In the genomic region with DNA sequence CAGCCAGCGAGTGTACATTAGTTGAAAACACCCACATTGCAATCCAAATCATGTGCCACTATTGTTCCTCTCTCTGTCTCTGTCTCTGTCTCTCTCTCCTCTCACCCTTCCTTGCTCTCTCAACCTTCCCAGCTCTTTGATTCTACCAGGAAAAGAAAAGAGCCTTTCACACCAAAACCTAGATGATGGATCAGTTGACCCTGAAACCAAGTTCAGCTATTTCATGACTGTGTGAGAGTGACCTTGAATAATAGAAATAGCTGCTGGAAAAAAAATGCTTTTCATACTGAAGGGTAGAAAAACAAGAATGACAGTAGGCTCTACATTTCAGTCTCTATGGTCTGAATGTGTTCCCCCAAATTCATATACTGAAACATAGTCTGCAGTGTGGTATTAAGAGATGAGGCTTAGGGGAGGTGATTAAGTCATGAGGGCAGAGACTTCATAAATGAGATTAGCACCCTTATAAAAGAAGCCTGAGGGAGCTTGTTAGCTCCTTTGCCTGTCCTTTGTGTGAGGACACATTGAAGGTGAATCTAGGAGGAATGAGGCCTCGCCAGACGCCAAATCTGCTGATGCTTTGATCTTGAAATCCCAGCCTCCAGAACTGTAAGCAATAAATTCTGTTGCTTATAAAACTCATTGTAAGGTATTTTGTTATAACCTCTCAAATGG, we compare ENCODE assay signal across 1 cellular context.
TF ChIP-seq lines count a peak whose summit lies in the region.

No MANE protein-coding gene starts in this region.

TF ChIP-seq in HepG2, 621 proteins besides CTCF, POLR2A, EP300 and RAD21 (continued from another document and continues in another):
- TF ChIP-seq, protein P1, sequence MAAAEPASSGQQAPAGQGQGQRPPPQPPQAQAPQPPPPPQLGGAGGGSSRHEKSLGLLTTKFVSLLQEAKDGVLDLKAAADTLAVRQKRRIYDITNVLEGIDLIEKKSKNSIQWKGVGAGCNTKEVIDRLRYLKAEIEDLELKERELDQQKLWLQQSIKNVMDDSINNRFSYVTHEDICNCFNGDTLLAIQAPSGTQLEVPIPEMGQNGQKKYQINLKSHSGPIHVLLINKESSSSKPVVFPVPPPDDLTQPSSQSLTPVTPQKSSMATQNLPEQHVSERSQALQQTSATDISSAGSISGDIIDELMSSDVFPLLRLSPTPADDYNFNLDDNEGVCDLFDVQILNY (CRISPR knock-in tag; conservative IDR thresholded peaks at IDR 0.05), result no peak
- TF ChIP-seq THYN1 (CRISPR knock-in tag; IDR thresholded peaks at IDR 0.05; ENCODE audit: borderline replicate concordance, low read depth), result no peak
- TF ChIP-seq, protein P2, sequence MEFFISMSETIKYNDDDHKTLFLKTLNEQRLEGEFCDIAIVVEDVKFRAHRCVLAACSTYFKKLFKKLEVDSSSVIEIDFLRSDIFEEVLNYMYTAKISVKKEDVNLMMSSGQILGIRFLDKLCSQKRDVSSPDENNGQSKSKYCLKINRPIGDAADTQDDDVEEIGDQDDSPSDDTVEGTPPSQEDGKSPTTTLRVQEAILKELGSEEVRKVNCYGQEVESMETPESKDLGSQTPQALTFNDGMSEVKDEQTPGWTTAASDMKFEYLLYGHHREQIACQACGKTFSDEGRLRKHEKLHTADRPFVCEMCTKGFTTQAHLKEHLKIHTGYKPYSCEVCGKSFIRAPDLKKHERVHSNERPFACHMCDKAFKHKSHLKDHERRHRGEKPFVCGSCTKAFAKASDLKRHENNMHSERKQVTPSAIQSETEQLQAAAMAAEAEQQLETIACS (CRISPR knock-in tag; IDR thresholded peaks at IDR 0.05), result no peak
- TF ChIP-seq, protein P3, sequence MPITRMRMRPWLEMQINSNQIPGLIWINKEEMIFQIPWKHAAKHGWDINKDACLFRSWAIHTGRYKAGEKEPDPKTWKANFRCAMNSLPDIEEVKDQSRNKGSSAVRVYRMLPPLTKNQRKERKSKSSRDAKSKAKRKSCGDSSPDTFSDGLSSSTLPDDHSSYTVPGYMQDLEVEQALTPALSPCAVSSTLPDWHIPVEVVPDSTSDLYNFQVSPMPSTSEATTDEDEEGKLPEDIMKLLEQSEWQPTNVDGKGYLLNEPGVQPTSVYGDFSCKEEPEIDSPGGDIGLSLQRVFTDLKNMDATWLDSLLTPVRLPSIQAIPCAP (CRISPR knock-in tag; IDR thresholded peaks at IDR 0.05; ENCODE audit: low read depth), result no peak
- TF ChIP-seq, protein P4, sequence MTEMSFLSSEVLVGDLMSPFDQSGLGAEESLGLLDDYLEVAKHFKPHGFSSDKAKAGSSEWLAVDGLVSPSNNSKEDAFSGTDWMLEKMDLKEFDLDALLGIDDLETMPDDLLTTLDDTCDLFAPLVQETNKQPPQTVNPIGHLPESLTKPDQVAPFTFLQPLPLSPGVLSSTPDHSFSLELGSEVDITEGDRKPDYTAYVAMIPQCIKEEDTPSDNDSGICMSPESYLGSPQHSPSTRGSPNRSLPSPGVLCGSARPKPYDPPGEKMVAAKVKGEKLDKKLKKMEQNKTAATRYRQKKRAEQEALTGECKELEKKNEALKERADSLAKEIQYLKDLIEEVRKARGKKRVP (CRISPR knock-in tag; IDR thresholded peaks at IDR 0.05), result no peak
- TF ChIP-seq, protein P5, sequence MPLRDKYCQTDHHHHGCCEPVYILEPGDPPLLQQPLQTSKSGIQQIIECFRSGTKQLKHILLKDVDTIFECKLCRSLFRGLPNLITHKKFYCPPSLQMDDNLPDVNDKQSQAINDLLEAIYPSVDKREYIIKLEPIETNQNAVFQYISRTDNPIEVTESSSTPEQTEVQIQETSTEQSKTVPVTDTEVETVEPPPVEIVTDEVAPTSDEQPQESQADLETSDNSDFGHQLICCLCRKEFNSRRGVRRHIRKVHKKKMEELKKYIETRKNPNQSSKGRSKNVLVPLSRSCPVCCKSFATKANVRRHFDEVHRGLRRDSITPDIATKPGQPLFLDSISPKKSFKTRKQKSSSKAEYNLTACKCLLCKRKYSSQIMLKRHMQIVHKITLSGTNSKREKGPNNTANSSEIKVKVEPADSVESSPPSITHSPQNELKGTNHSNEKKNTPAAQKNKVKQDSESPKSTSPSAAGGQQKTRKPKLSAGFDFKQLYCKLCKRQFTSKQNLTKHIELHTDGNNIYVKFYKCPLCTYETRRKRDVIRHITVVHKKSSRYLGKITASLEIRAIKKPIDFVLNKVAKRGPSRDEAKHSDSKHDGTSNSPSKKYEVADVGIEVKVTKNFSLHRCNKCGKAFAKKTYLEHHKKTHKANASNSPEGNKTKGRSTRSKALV (CRISPR knock-in tag; IDR thresholded peaks at IDR 0.05), result no peak
- no peak for TF ChIP-seq ZNF160 (CRISPR knock-in tag; IDR thresholded peaks at IDR 0.05)
- TF ChIP-seq, protein P6, sequence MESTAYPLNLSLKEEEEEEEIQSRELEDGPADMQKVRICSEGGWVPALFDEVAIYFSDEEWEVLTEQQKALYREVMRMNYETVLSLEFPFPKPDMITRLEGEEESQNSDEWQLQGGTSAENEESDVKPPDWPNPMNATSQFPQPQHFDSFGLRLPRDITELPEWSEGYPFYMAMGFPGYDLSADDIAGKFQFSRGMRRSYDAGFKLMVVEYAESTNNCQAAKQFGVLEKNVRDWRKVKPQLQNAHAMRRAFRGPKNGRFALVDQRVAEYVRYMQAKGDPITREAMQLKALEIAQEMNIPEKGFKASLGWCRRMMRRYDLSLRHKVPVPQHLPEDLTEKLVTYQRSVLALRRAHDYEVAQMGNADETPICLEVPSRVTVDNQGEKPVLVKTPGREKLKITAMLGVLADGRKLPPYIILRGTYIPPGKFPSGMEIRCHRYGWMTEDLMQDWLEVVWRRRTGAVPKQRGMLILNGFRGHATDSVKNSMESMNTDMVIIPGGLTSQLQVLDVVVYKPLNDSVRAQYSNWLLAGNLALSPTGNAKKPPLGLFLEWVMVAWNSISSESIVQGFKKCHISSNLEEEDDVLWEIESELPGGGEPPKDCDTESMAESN (CRISPR knock-in tag; conservative IDR thresholded peaks at IDR 0.05), result no peak
- TF ChIP-seq HOXA9 (CRISPR knock-in tag; IDR thresholded peaks at IDR 0.05; ENCODE audit: borderline replicate concordance), result no peak
- TF ChIP-seq ZNF792 (CRISPR knock-in tag; IDR thresholded peaks at IDR 0.05), result no peak
- TF ChIP-seq ZNF672 (CRISPR knock-in tag; IDR thresholded peaks at IDR 0.05), result no peak
- TF ChIP-seq POLR2AphosphoS5 (IDR thresholded peaks at IDR 0.05; ENCODE audit: low read depth, low read length), result no peak
- TF ChIP-seq, protein P7, sequence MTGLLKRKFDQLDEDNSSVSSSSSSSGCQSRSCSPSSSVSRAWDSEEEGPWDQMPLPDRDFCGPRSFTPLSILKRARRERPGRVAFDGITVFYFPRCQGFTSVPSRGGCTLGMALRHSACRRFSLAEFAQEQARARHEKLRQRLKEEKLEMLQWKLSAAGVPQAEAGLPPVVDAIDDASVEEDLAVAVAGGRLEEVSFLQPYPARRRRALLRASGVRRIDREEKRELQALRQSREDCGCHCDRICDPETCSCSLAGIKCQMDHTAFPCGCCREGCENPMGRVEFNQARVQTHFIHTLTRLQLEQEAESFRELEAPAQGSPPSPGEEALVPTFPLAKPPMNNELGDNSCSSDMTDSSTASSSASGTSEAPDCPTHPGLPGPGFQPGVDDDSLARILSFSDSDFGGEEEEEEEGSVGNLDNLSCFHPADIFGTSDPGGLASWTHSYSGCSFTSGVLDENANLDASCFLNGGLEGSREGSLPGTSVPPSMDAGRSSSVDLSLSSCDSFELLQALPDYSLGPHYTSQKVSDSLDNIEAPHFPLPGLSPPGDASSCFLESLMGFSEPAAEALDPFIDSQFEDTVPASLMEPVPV (CRISPR knock-in tag; IDR thresholded peaks at IDR 0.05), result no peak
- TF ChIP-seq RBM39 (IDR thresholded peaks at IDR 0.05; ENCODE audit: low read depth, low read length, poor library complexity, severe bottlenecking), result no peak
- TF ChIP-seq HNRNPL (IDR thresholded peaks at IDR 0.05; ENCODE audit: low read depth, low read length), result no peak
- peak; percentile 42; the same call in 1 of the 2 replicates for TF ChIP-seq YEATS2 (CRISPR knock-in tag; IDR thresholded peaks at IDR 0.05; ENCODE audit: borderline replicate concordance)
- no peak for TF ChIP-seq ZNF883 (CRISPR knock-in tag; IDR thresholded peaks at IDR 0.05; ENCODE audit: not compliant biosample characterization)
- TF ChIP-seq, protein P8, sequence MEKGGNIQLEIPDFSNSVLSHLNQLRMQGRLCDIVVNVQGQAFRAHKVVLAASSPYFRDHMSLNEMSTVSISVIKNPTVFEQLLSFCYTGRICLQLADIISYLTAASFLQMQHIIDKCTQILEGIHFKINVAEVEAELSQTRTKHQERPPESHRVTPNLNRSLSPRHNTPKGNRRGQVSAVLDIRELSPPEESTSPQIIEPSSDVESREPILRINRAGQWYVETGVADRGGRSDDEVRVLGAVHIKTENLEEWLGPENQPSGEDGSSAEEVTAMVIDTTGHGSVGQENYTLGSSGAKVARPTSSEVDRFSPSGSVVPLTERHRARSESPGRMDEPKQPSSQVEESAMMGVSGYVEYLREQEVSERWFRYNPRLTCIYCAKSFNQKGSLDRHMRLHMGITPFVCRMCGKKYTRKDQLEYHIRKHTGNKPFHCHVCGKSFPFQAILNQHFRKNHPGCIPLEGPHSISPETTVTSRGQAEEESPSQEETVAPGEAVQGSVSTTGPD (CRISPR knock-in tag; IDR thresholded peaks at IDR 0.05), result no peak
- no peak for TF ChIP-seq ZNF776 (CRISPR knock-in tag; IDR thresholded peaks at IDR 0.05)
- TF ChIP-seq CHD2 (IDR thresholded peaks at IDR 0.05; ENCODE audit: low read depth, low read length), result no peak
- TF ChIP-seq SMARCC2 (IDR thresholded peaks at IDR 0.05), result no peak
- TF ChIP-seq, protein P9, sequence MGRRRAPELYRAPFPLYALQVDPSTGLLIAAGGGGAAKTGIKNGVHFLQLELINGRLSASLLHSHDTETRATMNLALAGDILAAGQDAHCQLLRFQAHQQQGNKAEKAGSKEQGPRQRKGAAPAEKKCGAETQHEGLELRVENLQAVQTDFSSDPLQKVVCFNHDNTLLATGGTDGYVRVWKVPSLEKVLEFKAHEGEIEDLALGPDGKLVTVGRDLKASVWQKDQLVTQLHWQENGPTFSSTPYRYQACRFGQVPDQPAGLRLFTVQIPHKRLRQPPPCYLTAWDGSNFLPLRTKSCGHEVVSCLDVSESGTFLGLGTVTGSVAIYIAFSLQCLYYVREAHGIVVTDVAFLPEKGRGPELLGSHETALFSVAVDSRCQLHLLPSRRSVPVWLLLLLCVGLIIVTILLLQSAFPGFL (CRISPR knock-in tag; IDR thresholded peaks at IDR 0.05), result no peak
- TF ChIP-seq SSRP1 (CRISPR knock-in tag; IDR thresholded peaks at IDR 0.05), result peak; percentile 74; the same call in 1 of the 2 replicates
- TF ChIP-seq, protein P10, sequence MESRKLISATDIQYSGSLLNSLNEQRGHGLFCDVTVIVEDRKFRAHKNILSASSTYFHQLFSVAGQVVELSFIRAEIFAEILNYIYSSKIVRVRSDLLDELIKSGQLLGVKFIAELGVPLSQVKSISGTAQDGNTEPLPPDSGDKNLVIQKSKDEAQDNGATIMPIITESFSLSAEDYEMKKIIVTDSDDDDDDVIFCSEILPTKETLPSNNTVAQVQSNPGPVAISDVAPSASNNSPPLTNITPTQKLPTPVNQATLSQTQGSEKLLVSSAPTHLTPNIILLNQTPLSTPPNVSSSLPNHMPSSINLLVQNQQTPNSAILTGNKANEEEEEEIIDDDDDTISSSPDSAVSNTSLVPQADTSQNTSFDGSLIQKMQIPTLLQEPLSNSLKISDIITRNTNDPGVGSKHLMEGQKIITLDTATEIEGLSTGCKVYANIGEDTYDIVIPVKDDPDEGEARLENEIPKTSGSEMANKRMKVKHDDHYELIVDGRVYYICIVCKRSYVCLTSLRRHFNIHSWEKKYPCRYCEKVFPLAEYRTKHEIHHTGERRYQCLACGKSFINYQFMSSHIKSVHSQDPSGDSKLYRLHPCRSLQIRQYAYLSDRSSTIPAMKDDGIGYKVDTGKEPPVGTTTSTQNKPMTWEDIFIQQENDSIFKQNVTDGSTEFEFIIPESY (CRISPR knock-in tag; IDR thresholded peaks at IDR 0.05), result no peak
- TF ChIP-seq, protein P11, sequence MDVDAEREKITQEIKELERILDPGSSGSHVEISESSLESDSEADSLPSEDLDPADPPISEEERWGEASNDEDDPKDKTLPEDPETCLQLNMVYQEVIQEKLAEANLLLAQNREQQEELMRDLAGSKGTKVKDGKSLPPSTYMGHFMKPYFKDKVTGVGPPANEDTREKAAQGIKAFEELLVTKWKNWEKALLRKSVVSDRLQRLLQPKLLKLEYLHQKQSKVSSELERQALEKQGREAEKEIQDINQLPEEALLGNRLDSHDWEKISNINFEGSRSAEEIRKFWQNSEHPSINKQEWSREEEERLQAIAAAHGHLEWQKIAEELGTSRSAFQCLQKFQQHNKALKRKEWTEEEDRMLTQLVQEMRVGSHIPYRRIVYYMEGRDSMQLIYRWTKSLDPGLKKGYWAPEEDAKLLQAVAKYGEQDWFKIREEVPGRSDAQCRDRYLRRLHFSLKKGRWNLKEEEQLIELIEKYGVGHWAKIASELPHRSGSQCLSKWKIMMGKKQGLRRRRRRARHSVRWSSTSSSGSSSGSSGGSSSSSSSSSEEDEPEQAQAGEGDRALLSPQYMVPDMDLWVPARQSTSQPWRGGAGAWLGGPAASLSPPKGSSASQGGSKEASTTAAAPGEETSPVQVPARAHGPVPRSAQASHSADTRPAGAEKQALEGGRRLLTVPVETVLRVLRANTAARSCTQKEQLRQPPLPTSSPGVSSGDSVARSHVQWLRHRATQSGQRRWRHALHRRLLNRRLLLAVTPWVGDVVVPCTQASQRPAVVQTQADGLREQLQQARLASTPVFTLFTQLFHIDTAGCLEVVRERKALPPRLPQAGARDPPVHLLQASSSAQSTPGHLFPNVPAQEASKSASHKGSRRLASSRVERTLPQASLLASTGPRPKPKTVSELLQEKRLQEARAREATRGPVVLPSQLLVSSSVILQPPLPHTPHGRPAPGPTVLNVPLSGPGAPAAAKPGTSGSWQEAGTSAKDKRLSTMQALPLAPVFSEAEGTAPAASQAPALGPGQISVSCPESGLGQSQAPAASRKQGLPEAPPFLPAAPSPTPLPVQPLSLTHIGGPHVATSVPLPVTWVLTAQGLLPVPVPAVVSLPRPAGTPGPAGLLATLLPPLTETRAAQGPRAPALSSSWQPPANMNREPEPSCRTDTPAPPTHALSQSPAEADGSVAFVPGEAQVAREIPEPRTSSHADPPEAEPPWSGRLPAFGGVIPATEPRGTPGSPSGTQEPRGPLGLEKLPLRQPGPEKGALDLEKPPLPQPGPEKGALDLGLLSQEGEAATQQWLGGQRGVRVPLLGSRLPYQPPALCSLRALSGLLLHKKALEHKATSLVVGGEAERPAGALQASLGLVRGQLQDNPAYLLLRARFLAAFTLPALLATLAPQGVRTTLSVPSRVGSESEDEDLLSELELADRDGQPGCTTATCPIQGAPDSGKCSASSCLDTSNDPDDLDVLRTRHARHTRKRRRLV (CRISPR knock-in tag; IDR thresholded peaks at IDR 0.05), result no peak
- TF ChIP-seq TOPORS (CRISPR knock-in tag; IDR thresholded peaks at IDR 0.05), result no peak
- no peak for TF ChIP-seq KAT7 (CRISPR knock-in tag; IDR thresholded peaks at IDR 0.05; ENCODE audit: borderline replicate concordance)
- TF ChIP-seq KLF15 (CRISPR knock-in tag; IDR thresholded peaks at IDR 0.05; ENCODE audit: borderline replicate concordance), result no peak
- TF ChIP-seq CENPT (CRISPR knock-in tag; IDR thresholded peaks at IDR 0.05; ENCODE audit: low read depth), result no peak
- TF ChIP-seq, protein P12, sequence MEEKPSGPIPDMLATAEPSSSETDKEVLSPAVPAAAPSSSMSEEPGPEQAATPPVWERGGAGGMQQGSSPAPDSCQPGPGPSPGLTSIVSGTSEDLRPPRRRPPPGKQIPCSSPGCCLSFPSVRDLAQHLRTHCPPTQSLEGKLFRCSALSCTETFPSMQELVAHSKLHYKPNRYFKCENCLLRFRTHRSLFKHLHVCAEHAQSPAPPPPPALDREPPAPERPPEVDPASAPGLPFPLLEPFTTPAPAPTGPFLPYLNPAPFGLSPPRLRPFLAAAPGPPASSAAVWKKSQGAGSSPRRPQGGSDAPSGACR (CRISPR knock-in tag; IDR thresholded peaks at IDR 0.05), result no peak
- no peak for TF ChIP-seq ZNF484 (CRISPR knock-in tag; IDR thresholded peaks at IDR 0.05; ENCODE audit: borderline replicate concordance, low read depth)
- 0 out of 2 replicates have a peak, but pooled peaks have one; percentile 24 for TF ChIP-seq HDAC1 (CRISPR knock-in tag; IDR thresholded peaks at IDR 0.05)
- no peak for TF ChIP-seq ZSCAN31 (CRISPR knock-in tag; IDR thresholded peaks at IDR 0.05; ENCODE audit: low read depth)
- TF ChIP-seq HES4 (CRISPR knock-in tag; IDR thresholded peaks at IDR 0.05; ENCODE audit: borderline replicate concordance), result no peak
- TF ChIP-seq SNAPC2 (CRISPR knock-in tag; IDR thresholded peaks at IDR 0.05), result no peak
